22 cellular contexts compared by ENCODE assay signal in the genomic region with DNA sequence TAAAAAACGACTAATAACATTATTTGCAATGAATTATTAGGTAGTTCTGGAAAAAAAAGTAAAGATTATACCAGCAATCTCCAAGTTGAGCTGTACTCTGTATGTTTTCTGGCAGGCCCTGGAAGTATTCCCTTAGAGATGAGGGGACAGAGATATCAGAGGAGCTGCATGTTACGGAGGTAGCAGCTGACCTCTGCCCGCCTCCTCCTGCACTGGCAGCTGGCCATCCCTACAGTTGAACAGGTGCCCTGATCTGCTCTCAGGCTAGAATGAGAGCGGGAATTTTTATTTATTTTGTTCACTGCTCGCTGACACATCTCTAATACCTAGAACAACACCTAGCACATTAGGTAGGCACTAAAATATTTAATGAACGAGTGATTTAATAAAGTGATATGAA. TPM values are rescaled to one million over a fixed set of nuclear protein-coding genes. Genes with fewer than 3 reads are reported as not detected.
DNase-seq lines count a peak whose midpoint lies in the region; ATAC-seq and TF ChIP-seq lines count a peak whose summit lies in the region.
"Had no signal": no experiment of that assay in that cellular context is flagged by ENCODE, and none has a peak within 500 bp of the region (broad histone marks: within the 10 kb centered on the region; RNA-seq: fewer than 3 reads in every experiment).

No MANE protein-coding gene starts in this region.

- POLR2A ChIA-PET in A673 (lab: Charles Lee; ENCODE audit: low non-redundant PET): no interaction called here

- peak; percentile 86 for ATAC-seq in Right ventricle myocardium inferior
- ATAC-seq in right cardiac atrium: peak in 1 of 2 donors; percentile 63
- no peak for ATAC-seq in HG03342 (IDR thresholded peaks at IDR 0.05; ENCODE audit: unreplicated experiment)
- ATAC-seq in HG03135 (IDR thresholded peaks at IDR 0.05; ENCODE audit: unreplicated experiment): no peak

- BruUV-seq in A673 (replicated peaks; lab: Mats Ljungman, UMichigan): no TSS peak

- CTCF ChIA-PET in A673 (lab: Charles Lee): no interaction called here

- no peaks in the 10 kb centered on the region for H3K36me3 ChIP-seq in A673 (ENCODE audit: insufficient read depth, low read length, poor library complexity, severe bottlenecking)

- 69% methylated on average over 6 of the region's 6 CpGs for WGBS in right cardiac atrium

- no peak overlapping the region for H3K27ac ChIP-seq in right cardiac atrium (ENCODE audit: low read length)
- H3K27ac ChIP-seq in A673 (ENCODE audit: low read depth, low read length, poor library complexity, severe bottlenecking): no peak overlapping the region
- H3K27ac ChIP-seq: adrenal gland, esophagus muscularis mucosa had no signal

- H3K4me1 ChIP-seq in right cardiac atrium (ENCODE audit: control insufficient read depth, insufficient read depth, low read length) (no peaks in the 10 kb centered on the region), A673 (ENCODE audit: insufficient read depth, low read length, poor library complexity, severe bottlenecking) (no peaks in the 10 kb centered on the region)
- H3K4me1 ChIP-seq: adrenal gland, esophagus muscularis mucosa had no signal

- TF ChIP-seq CTCF in A673 (conservative IDR thresholded peaks at IDR 0.05; ENCODE audit: low read depth, low read length): no peak

- H3K4me3 ChIP-seq in right cardiac atrium (ENCODE audit: low read length): no peak overlapping the region
- H3K4me3 ChIP-seq in A673 (ENCODE audit: low read depth, low read length, poor library complexity, severe bottlenecking): no peak overlapping the region
- H3K4me3 ChIP-seq: adrenal gland, esophagus muscularis mucosa had no signal

- intact Hi-C loops in Right ventricle myocardium inferior (cut with DNase I): no loop called here
- intact Hi-C loops in cardiac septum (cut with DNase I): no loop called here
- intact Hi-C loops in right cardiac atrium (cut with DNase I): no loop called here
- intact Hi-C loops in A673 (cut with micrococcal nuclease; ENCODE audit: unreplicated experiment): no loop called here

- peak; percentile 68 for DNase-seq in Right ventricle myocardium inferior (ENCODE audit: missing footprints)
- DNase-seq in cardiac septum (ENCODE audit: low spot score): no peak
- peak; percentile 73 for DNase-seq in NCI-H774 (lab: John Stamatoyannopoulos, UW)
- DNase-seq in right cardiac atrium: peak in 2 of 3 donors; percentile 48 to 52
- no peak for DNase-seq in NCI-H1417 treated with DMSO at 0.1 percent for 48 hours (lab: John Stamatoyannopoulos, UW)
- no peak for DNase-seq in A673 (ENCODE audit: low spot score)
- DNase-seq: activated CD4-positive, alpha-beta T cell treated with anti-CD3 and anti-CD28 coated beads, Interleukin-2, amount 10 ng/mL, durations not matched to agents 24 days and 14 days; activated CD8-positive, alpha-beta memory T cell treated with anti-CD3 and anti-CD28 coated beads, Interleukin-2, amount 50 U/mL, for 4 hours; activated effector memory CD4-positive, alpha-beta T cell treated with Interleukin-2 at 50 U/mL for 16 hours; adrenal gland; CD4-positive, CD25-positive, alpha-beta regulatory T cell; DND-41; effector CD8-positive, alpha-beta T cell; immature natural killer cell; mesendoderm; NCI-H187 treated with DMSO at 0.1 percent for 48 hours; NCI-H82; stimulated activated naive CD4-positive, alpha-beta T cell treated with Interleukin-2 at 50 U/mL for 16 hours; trophoblast cell had no signal

- no peaks in the 10 kb centered on the region for H3K27me3 ChIP-seq in right cardiac atrium (ENCODE audit: control insufficient read depth, insufficient read depth)
- H3K27me3 ChIP-seq in A673 (replicated peaks; ENCODE audit: insufficient read depth, low read depth, low read length, poor library complexity): no peaks in the 10 kb centered on the region
- H3K27me3 ChIP-seq: adrenal gland, esophagus muscularis mucosa had no signal

- no peaks in the 10 kb centered on the region for H3K9me3 ChIP-seq in right cardiac atrium (ENCODE audit: control insufficient read depth, low read length)
- H3K9me3 ChIP-seq in A673 (ENCODE audit: low read depth, low read length, poor library complexity, severe bottlenecking): no peaks in the 10 kb centered on the region
- H3K9me3 ChIP-seq: adrenal gland, esophagus muscularis mucosa had no signal

RNA-seq across cellular contexts. Expression of gene FBXL4, which starts 23.1 kb away (rescaled TPM):
- total RNA-seq in Right ventricle myocardium inferior: 18.0 TPM
- 12.8 TPM for total RNA-seq in cardiac septum
- total RNA-seq in right cardiac atrium: 10 to 100 TPM; 19.2 to 27.9 (median 25.0) TPM
- polyA plus RNA-seq in right cardiac atrium: 7.7 TPM
- total RNA-seq in A673 (2021): 13.2 and 14.1 TPM in 2 replicates

Comparison
In these comparisons a context has a peak if more than half of its experiments do, and no peak if none do; other contexts are left out.
1. DNase-seq: peak in Right ventricle myocardium inferior (single experiment), NCI-H774 (single experiment) and right cardiac atrium (2 of 3); none in cardiac septum (single experiment), NCI-H1417 treated with DMSO at 0.1 percent for 48 hours (single experiment) and A673 (single experiment).